Comparison of ENCODE assay signal across 19 cellular contexts in genomic region chr3:137330246-137330645, GRCh38.
"Had no signal": no experiment of that assay in that cellular context is flagged by ENCODE, and none has a peak within 500 bp of the region (broad histone marks: within the 10 kb centered on the region; RNA-seq: fewer than 3 reads in every experiment).

No MANE protein-coding gene starts in this region.

- H3K9me3 ChIP-seq: prostate gland, right lobe of liver, tibial artery, upper lobe of left lung, uterus had no signal

- H3K4me1 Mint-ChIP-seq: naive B cell; nephron; stimulated activated effector memory CD8-positive, alpha-beta T cell treated with anti-CD3 and anti-CD28 coated beads, Interleukin-12 subunit alpha, Interleukin-12 subunit beta, amount 100 ng/mL, for 72 hours had no signal

- H3K4me3 ChIP-seq: prostate gland, right lobe of liver, tibial artery, upper lobe of left lung, uterus had no signal

- H3K9me3 Mint-ChIP-seq: endodermal cell had no signal

- H3K27me3 Mint-ChIP-seq: naive B cell had no signal

- H3K27ac ChIP-seq: foreskin keratinocyte, parathyroid adenoma, prostate gland, right lobe of liver, tibial artery, upper lobe of left lung, uterus had no signal

- H3K4me1 ChIP-seq: foreskin keratinocyte, parathyroid adenoma, prostate gland, right lobe of liver, tibial artery, upper lobe of left lung, uterus had no signal

- DNase-seq: effector CD4-positive, alpha-beta T cell; endodermal cell; erythroblast; foreskin keratinocyte; left colon; mesendoderm; naive B cell; retina; right lobe of liver; stimulated activated CD4-positive, alpha-beta T cell treated with anti-CD3 and anti-CD28 coated beads, Interleukin-4, amount 100 ng/mL, for 1 hour; stimulated activated CD8-positive, alpha-beta memory T cell treated with anti-CD3 and anti-CD28 coated beads, Interleukin-4, amount 100 ng/mL, for 48 hours; stimulated activated naive CD8-positive, alpha-beta T cell treated with anti-CD3 and anti-CD28 coated beads, Interleukin-15, Interleukin-2, amounts not matched to agents 100 U/mL and 50 U/mL, for 24 hours; tibial artery; upper lobe of left lung; uterus had no signal

- H3K4me3 Mint-ChIP-seq: endodermal cell; naive B cell; nephron; stimulated activated effector memory CD8-positive, alpha-beta T cell treated with anti-CD3 and anti-CD28 coated beads, Interleukin-12 subunit alpha, Interleukin-12 subunit beta, amount 100 ng/mL, for 72 hours had no signal

- H3K36me3 Mint-ChIP-seq: naive B cell; stimulated activated effector memory CD8-positive, alpha-beta T cell treated with anti-CD3 and anti-CD28 coated beads, Interleukin-12 subunit alpha, Interleukin-12 subunit beta, amount 100 ng/mL, for 72 hours had no signal

- H3K27ac Mint-ChIP-seq: endodermal cell; naive B cell; nephron; stimulated activated effector memory CD8-positive, alpha-beta T cell treated with anti-CD3 and anti-CD28 coated beads, Interleukin-12 subunit alpha, Interleukin-12 subunit beta, amount 100 ng/mL, for 72 hours had no signal

- ATAC-seq: foreskin keratinocyte; left colon; right lobe of liver; stimulated activated effector memory CD8-positive, alpha-beta T cell treated with anti-CD3 and anti-CD28 coated beads, Interleukin-12 subunit alpha, Interleukin-12 subunit beta, amount 100 ng/mL, for 72 hours; stimulated activated naive CD8-positive, alpha-beta T cell treated with anti-CD3 and anti-CD28 coated beads, Interleukin-15, Interleukin-2, amounts not matched to agents 100 U/mL and 50 U/mL, for 24 hours had no signal

- H3K27me3 ChIP-seq: foreskin keratinocyte, right lobe of liver, tibial artery, upper lobe of left lung, uterus had no signal

- H3K36me3 ChIP-seq: prostate gland, right lobe of liver, tibial artery, upper lobe of left lung, uterus had no signal
